In the genomic region with DNA sequence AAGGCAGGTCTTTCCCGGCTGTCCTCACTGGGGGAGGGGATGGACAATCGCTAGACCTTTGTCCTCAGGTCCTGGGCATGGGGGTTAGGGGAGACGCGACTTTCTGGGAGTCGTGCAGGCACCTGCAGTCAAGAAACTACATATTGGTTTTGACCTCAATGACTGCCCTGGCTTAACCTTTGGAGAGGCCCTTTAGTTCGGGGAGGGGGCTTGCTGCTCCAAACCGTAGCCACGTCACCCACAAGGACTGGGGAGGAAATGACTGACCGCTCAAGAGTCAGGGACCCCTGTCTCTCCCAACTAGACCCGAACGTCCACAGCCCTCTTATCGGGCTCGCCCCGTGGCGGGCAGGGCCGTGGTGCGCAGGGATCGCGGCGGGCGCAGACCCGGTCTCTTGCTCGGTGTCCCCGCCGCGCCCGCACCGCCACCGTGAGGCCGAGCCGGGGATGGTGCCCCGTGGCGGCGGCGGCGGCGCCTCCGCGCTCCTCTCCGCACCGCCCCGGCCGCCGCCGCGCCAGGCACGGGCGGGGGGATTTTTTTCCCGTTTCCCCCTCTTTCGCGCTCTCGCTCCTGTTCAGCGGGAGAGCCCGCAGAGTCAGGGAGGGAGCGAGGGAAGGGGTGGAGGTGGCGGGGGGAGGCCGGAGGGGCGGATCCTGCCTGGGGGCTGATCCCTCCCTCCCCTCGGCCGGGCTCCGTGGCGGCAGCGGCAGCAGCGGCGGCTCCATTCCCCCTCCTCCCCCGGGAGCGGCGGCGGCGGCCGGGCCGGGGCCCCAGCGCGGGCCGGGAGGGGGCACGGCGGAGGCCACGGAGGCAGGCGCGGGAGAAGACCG, we compare ENCODE assay signal across 1 cellular context.
TF ChIP-seq lines count a peak whose summit lies in the region.

A gene (plus strand): TSS at position 696 of the 831 bp plus-strand sequence. CDS start 3,579 bp downstream, outside the sequence.

TF ChIP-seq in K562, 482 proteins besides CTCF, POLR2A, EP300 and RAD21 (continued from another document and continues in another):
- TF ChIP-seq, protein P1, sequence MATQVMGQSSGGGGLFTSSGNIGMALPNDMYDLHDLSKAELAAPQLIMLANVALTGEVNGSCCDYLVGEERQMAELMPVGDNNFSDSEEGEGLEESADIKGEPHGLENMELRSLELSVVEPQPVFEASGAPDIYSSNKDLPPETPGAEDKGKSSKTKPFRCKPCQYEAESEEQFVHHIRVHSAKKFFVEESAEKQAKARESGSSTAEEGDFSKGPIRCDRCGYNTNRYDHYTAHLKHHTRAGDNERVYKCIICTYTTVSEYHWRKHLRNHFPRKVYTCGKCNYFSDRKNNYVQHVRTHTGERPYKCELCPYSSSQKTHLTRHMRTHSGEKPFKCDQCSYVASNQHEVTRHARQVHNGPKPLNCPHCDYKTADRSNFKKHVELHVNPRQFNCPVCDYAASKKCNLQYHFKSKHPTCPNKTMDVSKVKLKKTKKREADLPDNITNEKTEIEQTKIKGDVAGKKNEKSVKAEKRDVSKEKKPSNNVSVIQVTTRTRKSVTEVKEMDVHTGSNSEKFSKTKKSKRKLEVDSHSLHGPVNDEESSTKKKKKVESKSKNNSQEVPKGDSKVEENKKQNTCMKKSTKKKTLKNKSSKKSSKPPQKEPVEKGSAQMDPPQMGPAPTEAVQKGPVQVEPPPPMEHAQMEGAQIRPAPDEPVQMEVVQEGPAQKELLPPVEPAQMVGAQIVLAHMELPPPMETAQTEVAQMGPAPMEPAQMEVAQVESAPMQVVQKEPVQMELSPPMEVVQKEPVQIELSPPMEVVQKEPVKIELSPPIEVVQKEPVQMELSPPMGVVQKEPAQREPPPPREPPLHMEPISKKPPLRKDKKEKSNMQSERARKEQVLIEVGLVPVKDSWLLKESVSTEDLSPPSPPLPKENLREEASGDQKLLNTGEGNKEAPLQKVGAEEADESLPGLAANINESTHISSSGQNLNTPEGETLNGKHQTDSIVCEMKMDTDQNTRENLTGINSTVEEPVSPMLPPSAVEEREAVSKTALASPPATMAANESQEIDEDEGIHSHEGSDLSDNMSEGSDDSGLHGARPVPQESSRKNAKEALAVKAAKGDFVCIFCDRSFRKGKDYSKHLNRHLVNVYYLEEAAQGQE (CRISPR knock-in tag; IDR thresholded peaks at IDR 0.05; ENCODE audit: low read depth), result 0 out of 2 replicates have a peak, but pooled peaks have one; percentile 48
- TF ChIP-seq NFYB (IDR thresholded peaks at IDR 0.05; ENCODE audit: extremely low read depth, insufficient read length) (no peak), NCOA2 (IDR thresholded peaks at IDR 0.05; ENCODE audit: partially characterized antibody in 2 of 2) (no peak), POLR2AphosphoS2 (IDR thresholded peaks at IDR 0.05; ENCODE audit: low read length) (no peak), CBX5 (IDR thresholded peaks at IDR 0.05; ENCODE audit: borderline replicate concordance, low read depth) (0 out of 2 replicates have a peak, but pooled peaks have one; percentile 8), HNRNPH1 (optimal IDR thresholded peaks at IDR 0.05; ENCODE audit: low read depth, low read length) (no peak), MAZ (CRISPR knock-in tag; conservative IDR thresholded peaks at IDR 0.05 in 1 of 2, IDR thresholded peaks at IDR 0.05 in 1 of 2) (peak; percentile 6 to 82; a peak in 3 of 4 replicates), MED1 (CRISPR knock-in tag; IDR thresholded peaks at IDR 0.05; ENCODE audit: borderline replicate concordance) (no peak), E2F3 (CRISPR knock-in tag; IDR thresholded peaks at IDR 0.05) (no peak), ZNF354B (CRISPR knock-in tag; IDR thresholded peaks at IDR 0.05) (no peak), SMC3 (conservative IDR thresholded peaks at IDR 0.05; ENCODE audit: insufficient read depth, low read depth, low read length) (peak; percentile 60), PPARD (CRISPR knock-in tag; IDR thresholded peaks at IDR 0.05) (no peak), L3MBTL2 (IDR thresholded peaks at IDR 0.05) (peak; percentile 72), NFIX (CRISPR knock-in tag; IDR thresholded peaks at IDR 0.05; ENCODE audit: low read depth) (no peak), PHTF2 (CRISPR knock-in tag; IDR thresholded peaks at IDR 0.05) (no peak), GABPB2 (CRISPR knock-in tag; conservative IDR thresholded peaks at IDR 0.05) (no peak), ATF1 (CRISPR knock-in tag; IDR thresholded peaks at IDR 0.05) (no peak), ATF1 (tag; IDR thresholded peaks at IDR 0.05) (0 out of 2 replicates have a peak, but pooled peaks have one; percentile 30), HNRNPL (IDR thresholded peaks at IDR 0.05; ENCODE audit: low read depth, low read length) (peak; percentile 36; the same call in 1 of the 2 replicates), RAD51 (IDR thresholded peaks at IDR 0.05; ENCODE audit: borderline replicate concordance, low read depth) (no peak), ZFPM2 (CRISPR knock-in tag; IDR thresholded peaks at IDR 0.05) (no peak), SMARCC2 (IDR thresholded peaks at IDR 0.05; ENCODE audit: low read depth) (no peak), HNRNPLL (IDR thresholded peaks at IDR 0.05; ENCODE audit: low read depth, low read length, poor library complexity, severe bottlenecking) (peak; percentile 50), ZFP1 (CRISPR knock-in tag; IDR thresholded peaks at IDR 0.05) (no peak), HOXB6 (CRISPR knock-in tag; IDR thresholded peaks at IDR 0.05; ENCODE audit: borderline replicate concordance) (no peak), CBFA2T3 (IDR thresholded peaks at IDR 0.05) (no peak), MXI1 (IDR thresholded peaks at IDR 0.05; ENCODE audit: low read depth, low read length) (no peak), FOXP1 (CRISPR knock-in tag; IDR thresholded peaks at IDR 0.05) (0 out of 2 replicates have a peak, but pooled peaks have one; percentile 27)
- TF ChIP-seq, protein P2, sequence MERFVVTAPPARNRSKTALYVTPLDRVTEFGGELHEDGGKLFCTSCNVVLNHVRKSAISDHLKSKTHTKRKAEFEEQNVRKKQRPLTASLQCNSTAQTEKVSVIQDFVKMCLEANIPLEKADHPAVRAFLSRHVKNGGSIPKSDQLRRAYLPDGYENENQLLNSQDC (CRISPR knock-in tag; IDR thresholded peaks at IDR 0.05), result no peak
- TF ChIP-seq, protein P3, sequence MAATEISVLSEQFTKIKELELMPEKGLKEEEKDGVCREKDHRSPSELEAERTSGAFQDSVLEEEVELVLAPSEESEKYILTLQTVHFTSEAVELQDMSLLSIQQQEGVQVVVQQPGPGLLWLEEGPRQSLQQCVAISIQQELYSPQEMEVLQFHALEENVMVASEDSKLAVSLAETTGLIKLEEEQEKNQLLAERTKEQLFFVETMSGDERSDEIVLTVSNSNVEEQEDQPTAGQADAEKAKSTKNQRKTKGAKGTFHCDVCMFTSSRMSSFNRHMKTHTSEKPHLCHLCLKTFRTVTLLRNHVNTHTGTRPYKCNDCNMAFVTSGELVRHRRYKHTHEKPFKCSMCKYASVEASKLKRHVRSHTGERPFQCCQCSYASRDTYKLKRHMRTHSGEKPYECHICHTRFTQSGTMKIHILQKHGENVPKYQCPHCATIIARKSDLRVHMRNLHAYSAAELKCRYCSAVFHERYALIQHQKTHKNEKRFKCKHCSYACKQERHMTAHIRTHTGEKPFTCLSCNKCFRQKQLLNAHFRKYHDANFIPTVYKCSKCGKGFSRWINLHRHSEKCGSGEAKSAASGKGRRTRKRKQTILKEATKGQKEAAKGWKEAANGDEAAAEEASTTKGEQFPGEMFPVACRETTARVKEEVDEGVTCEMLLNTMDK (IDR thresholded peaks at IDR 0.05; ENCODE audit: borderline replicate concordance, insufficient read depth, low read depth, low read length, poor library complexity, severe bottlenecking), result peak; percentile 16
- TF ChIP-seq, protein P4, sequence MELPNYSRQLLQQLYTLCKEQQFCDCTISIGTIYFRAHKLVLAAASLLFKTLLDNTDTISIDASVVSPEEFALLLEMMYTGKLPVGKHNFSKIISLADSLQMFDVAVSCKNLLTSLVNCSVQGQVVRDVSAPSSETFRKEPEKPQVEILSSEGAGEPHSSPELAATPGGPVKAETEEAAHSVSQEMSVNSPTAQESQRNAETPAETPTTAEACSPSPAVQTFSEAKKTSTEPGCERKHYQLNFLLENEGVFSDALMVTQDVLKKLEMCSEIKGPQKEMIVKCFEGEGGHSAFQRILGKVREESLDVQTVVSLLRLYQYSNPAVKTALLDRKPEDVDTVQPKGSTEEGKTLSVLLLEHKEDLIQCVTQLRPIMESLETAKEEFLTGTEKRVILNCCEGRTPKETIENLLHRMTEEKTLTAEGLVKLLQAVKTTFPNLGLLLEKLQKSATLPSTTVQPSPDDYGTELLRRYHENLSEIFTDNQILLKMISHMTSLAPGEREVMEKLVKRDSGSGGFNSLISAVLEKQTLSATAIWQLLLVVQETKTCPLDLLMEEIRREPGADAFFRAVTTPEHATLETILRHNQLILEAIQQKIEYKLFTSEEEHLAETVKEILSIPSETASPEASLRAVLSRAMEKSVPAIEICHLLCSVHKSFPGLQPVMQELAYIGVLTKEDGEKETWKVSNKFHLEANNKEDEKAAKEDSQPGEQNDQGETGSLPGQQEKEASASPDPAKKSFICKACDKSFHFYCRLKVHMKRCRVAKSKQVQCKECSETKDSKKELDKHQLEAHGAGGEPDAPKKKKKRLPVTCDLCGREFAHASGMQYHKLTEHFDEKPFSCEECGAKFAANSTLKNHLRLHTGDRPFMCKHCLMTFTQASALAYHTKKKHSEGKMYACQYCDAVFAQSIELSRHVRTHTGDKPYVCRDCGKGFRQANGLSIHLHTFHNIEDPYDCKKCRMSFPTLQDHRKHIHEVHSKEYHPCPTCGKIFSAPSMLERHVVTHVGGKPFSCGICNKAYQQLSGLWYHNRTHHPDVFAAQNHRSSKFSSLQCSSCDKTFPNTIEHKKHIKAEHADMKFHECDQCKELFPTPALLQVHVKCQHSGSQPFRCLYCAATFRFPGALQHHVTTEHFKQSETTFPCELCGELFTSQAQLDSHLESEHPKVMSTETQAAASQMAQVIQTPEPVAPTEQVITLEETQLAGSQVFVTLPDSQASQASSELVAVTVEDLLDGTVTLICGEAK (IDR thresholded peaks at IDR 0.05), result no peak
- TF ChIP-seq, protein P4 (CRISPR knock-in tag; IDR thresholded peaks at IDR 0.05), result no peak
- TF ChIP-seq, protein P5, sequence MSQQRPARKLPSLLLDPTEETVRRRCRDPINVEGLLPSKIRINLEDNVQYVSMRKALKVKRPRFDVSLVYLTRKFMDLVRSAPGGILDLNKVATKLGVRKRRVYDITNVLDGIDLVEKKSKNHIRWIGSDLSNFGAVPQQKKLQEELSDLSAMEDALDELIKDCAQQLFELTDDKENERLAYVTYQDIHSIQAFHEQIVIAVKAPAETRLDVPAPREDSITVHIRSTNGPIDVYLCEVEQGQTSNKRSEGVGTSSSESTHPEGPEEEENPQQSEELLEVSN (IDR thresholded peaks at IDR 0.05; ENCODE audit: borderline replicate concordance in 1 of 2, extremely low read depth in 1 of 2, insufficient read depth in 1 of 2, insufficient read length in 1 of 2, low read depth in 1 of 2, low read length in 1 of 2, poor library complexity in 1 of 2, severe bottlenecking in 1 of 2), result peak; percentile 42 to 60
- TF ChIP-seq, protein P6, sequence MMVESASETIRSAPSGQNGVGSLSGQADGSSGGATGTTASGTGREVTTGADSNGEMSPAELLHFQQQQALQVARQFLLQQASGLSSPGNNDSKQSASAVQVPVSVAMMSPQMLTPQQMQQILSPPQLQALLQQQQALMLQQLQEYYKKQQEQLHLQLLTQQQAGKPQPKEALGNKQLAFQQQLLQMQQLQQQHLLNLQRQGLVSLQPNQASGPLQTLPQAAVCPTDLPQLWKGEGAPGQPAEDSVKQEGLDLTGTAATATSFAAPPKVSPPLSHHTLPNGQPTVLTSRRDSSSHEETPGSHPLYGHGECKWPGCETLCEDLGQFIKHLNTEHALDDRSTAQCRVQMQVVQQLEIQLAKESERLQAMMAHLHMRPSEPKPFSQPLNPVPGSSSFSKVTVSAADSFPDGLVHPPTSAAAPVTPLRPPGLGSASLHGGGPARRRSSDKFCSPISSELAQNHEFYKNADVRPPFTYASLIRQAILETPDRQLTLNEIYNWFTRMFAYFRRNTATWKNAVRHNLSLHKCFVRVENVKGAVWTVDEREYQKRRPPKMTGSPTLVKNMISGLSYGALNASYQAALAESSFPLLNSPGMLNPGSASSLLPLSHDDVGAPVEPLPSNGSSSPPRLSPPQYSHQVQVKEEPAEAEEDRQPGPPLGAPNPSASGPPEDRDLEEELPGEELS (CRISPR knock-in tag; IDR thresholded peaks at IDR 0.05; ENCODE audit: borderline replicate concordance), result no peak
- TF ChIP-seq, protein P7, sequence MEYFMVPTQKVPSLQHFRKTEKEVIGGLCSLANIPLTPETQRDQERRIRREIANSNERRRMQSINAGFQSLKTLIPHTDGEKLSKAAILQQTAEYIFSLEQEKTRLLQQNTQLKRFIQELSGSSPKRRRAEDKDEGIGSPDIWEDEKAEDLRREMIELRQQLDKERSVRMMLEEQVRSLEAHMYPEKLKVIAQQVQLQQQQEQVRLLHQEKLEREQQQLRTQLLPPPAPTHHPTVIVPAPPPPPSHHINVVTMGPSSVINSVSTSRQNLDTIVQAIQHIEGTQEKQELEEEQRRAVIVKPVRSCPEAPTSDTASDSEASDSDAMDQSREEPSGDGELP (CRISPR knock-in tag; IDR thresholded peaks at IDR 0.05; ENCODE audit: borderline replicate concordance), result peak; percentile 67; the same call in 1 of the 2 replicates
- TF ChIP-seq, protein P8, sequence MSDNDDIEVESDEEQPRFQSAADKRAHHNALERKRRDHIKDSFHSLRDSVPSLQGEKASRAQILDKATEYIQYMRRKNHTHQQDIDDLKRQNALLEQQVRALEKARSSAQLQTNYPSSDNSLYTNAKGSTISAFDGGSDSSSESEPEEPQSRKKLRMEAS (CRISPR knock-in tag; IDR thresholded peaks at IDR 0.05), result peak; percentile 51
